Comparison of ENCODE assay signal across 14 cellular contexts in the genomic region with DNA sequence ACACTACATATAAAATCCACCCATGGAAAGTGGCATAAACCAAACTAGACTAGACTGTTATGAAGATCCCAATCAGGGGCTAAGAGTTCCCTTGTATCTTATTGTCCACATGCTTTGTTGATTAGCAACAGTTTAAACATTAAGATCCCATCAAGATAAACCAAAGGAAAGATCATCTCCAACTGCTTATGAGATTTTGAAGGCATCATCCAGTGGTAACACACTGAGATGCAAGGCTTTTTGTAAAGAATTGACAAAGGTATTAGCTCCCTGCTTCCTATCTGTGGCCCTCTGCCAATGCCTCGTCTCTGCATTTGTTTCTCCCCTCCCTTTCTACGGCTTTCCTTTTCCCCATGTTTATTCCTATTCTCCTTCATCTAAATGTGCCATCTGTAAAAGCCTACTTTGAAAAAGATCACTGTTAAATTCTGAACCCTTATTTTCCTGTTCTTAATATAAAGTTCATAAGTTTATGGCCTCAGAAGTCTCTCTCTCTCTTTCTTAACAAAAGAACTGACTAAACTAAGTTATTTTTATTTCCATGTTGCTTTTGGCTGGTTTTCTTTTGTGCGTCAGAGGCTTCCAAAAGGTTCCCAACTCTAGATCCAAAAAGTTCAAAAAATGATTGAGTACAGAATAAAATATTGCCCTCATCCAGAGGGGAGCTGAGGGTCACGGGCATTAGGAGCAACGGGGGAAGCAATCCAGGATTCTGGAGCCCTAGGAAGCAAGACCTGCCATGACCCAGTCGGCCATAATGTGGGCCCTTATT. TPM values are rescaled to one million over a fixed set of nuclear protein-coding genes. Genes with fewer than 3 reads are reported as not detected.
DNase-seq lines count a peak whose midpoint lies in the region; ATAC-seq, FAIRE-seq and TF ChIP-seq lines count a peak whose summit lies in the region.
"Had no signal": no experiment of that assay in that cellular context is flagged by ENCODE, and none has a peak within 500 bp of the region (broad histone marks: within the 10 kb centered on the region; RNA-seq: fewer than 3 reads in every experiment).

No MANE protein-coding gene starts in this region.

- ATAC-seq in activated T-cell treated with anti-CD3 and anti-CD28 coated beads, Interleukin-2, amount 50 U/mL, for 72 hours (replicated peaks in 1 of 2), result no peak
- no peak for ATAC-seq in HG02884 (IDR thresholded peaks at IDR 0.05; ENCODE audit: unreplicated experiment)

- DNase-seq in NCI-H460 (ENCODE audit: extremely low read depth, low read depth) (peak; percentile 57), dermis blood vessel endothelial cell (peak; percentile 79), kidney (no peak), NOMO-1 (lab: John Stamatoyannopoulos, UW; ENCODE audit: unreplicated experiment in 2 of 2) (no peak), SKM-1 treated with dmso at 0.1 percent for 144 hours (lab: John Stamatoyannopoulos, UW; ENCODE audit: unreplicated experiment) (no peak)
- no peak for DNase-seq in activated T-cell treated with anti-CD3 and anti-CD28 coated beads, Interleukin-2, amount 50 U/mL, for 72 hours
- DNase-seq: activated CD4-positive, CD25-positive, alpha-beta regulatory T cell; activated T-cell treated with anti-CD3 and anti-CD28 coated beads, Interleukin-2, amount 50 U/mL, for 48 hours; CD4-positive, alpha-beta T cell; NCI-H2171 treated with DMSO at 0.1 percent for 48 hours; stimulated activated CD4-positive, alpha-beta T cell treated with anti-CD3 and anti-CD28 coated beads, Interleukin-4, amount 100 ng/mL, for 4 hours had no signal

- H3K27ac Mint-ChIP-seq in activated T-cell treated with anti-CD3 and anti-CD28 coated beads, Interleukin-2, amount 50 U/mL, for 72 hours, result no peak overlapping the region
- H3K27ac Mint-ChIP-seq: CD4-positive, alpha-beta T cell had no signal

- H3K4me3 ChIP-seq in kidney (ENCODE audit: low read length in 2 of 2) (no peak overlapping the region), stomach smooth muscle (ENCODE audit: low read length in 2 of 2) (no peak overlapping the region)

- H3K9me3 Mint-ChIP-seq in activated T-cell treated with anti-CD3 and anti-CD28 coated beads, Interleukin-2, amount 50 U/mL, for 72 hours, result no peaks in the 10 kb centered on the region
- H3K9me3 Mint-ChIP-seq: CD4-positive, alpha-beta T cell; dendritic cell treated with granulocyte-macrophage colony-stimulating factor and Interleukin-4, amounts not matched to agents 40 ng/mL and 50 ng/mL, for 4 days had no signal

- intact Hi-C loops in kidney (cut with DNase I), result no loop called here

- peaks cover 31% of the 10 kb centered on the region for H3K27me3 Mint-ChIP-seq in activated T-cell treated with anti-CD3 and anti-CD28 coated beads, Interleukin-2, amount 50 U/mL, for 72 hours (ENCODE audit: low read depth)
- H3K27me3 Mint-ChIP-seq: dendritic cell treated with granulocyte-macrophage colony-stimulating factor and Interleukin-4, amounts not matched to agents 40 ng/mL and 50 ng/mL, for 4 days had no signal

- no peak for TF ChIP-seq CTCF in kidney (IDR thresholded peaks at IDR 0.05; ENCODE audit: borderline replicate concordance, extremely low read depth, insufficient read depth)

- no peaks in the 10 kb centered on the region for H3K36me3 ChIP-seq in kidney (ENCODE audit: control insufficient read depth in 1 of 2, insufficient read depth in 2 of 2, low read length in 2 of 2)
- H3K36me3 ChIP-seq in stomach smooth muscle (ENCODE audit: control insufficient read depth in 2 of 2, insufficient read depth in 2 of 2, low read length in 2 of 2), result no peaks in the 10 kb centered on the region

- H3K4me1 ChIP-seq in kidney (ENCODE audit: control insufficient read depth in 1 of 2, insufficient read depth in 1 of 2, low read depth in 1 of 2, low read length in 2 of 2), result peaks cover 0 to 4% of the 10 kb centered on the region in 2 donors
- H3K4me1 ChIP-seq in stomach smooth muscle (ENCODE audit: control insufficient read depth, insufficient read depth, low read length), result peaks cover 6% of the 10 kb centered on the region

- no peaks in the 10 kb centered on the region for H3K9me3 ChIP-seq in kidney (ENCODE audit: control insufficient read depth in 1 of 2, low read length in 2 of 2)
- H3K9me3 ChIP-seq in stomach smooth muscle (ENCODE audit: control insufficient read depth in 2 of 2, low read length in 2 of 2), result no peaks in the 10 kb centered on the region

- H3K27ac ChIP-seq in kidney (ENCODE audit: low read depth in 2 of 2, low read length in 2 of 2) (peak overlapping the region; percentile 58 to 77), stomach smooth muscle (ENCODE audit: low read length) (peak overlapping the region; percentile 46)

- H3K27me3 ChIP-seq in stomach smooth muscle (ENCODE audit: control insufficient read depth in 1 of 2, insufficient read depth in 2 of 2, low read length in 2 of 2), result no peaks in the 10 kb centered on the region

- no peak for FAIRE-seq in kidney (lab: Jason Lieb, UNC)

- H3K4me1 Mint-ChIP-seq in activated T-cell treated with anti-CD3 and anti-CD28 coated beads, Interleukin-2, amount 50 U/mL, for 72 hours (ENCODE audit: low read depth), result peaks cover 14% of the 10 kb centered on the region

- H3K9ac ChIP-seq in kidney (ENCODE audit: low read length in 2 of 2) (peak overlapping the region in 1 of 2 donors; percentile 20), stomach smooth muscle (ENCODE audit: low read length in 2 of 2) (no peak overlapping the region)

- no peaks in the 10 kb centered on the region for H3K36me3 Mint-ChIP-seq in activated T-cell treated with anti-CD3 and anti-CD28 coated beads, Interleukin-2, amount 50 U/mL, for 72 hours (ENCODE audit: insufficient read depth in 2 of 2)

- no peak overlapping the region for H3K4me3 Mint-ChIP-seq in activated T-cell treated with anti-CD3 and anti-CD28 coated beads, Interleukin-2, amount 50 U/mL, for 72 hours
- H3K4me3 Mint-ChIP-seq: CD4-positive, alpha-beta T cell; dendritic cell treated with granulocyte-macrophage colony-stimulating factor and Interleukin-4, amounts not matched to agents 40 ng/mL and 50 ng/mL, for 4 days had no signal

RNA-seq across cellular contexts. Expression of a gene that starts 5.5 kb away (rescaled TPM):
- total RNA-seq in NCI-H460 (2014; rRNA removed; shearing (Covaris generic)), result 27.9 and 33.5 TPM in 2 replicates
- polyA plus RNA-seq in NCI-H460 (2014; cell fraction: nucleus; rRNA removed), result 17.0 and 25.4 TPM in 2 replicates
- total RNA-seq in dermis blood vessel endothelial cell (66.2 and 88.7 TPM in 2 replicates), kidney (24.3 TPM)
- polyA plus RNA-seq in kidney (ENCODE audit: insufficient read depth, low read depth, low replicate concordance), result 11.2 TPM
- 1 to 10 TPM in 1 of 2 donors, under 1 TPM in 1; 0.65 to 4.1 TPM for total RNA-seq in activated T-cell treated with anti-CD3 and anti-CD28 coated beads, Interleukin-2, amount 50 U/mL, for 72 hours

RNA-seq across cellular contexts. Expression of a gene that starts 38.3 kb away (rescaled TPM):
- total RNA-seq in NCI-H460 (2014; rRNA removed; shearing (Covaris generic)), result not detected in 2 replicates
- polyA plus RNA-seq in NCI-H460 (2014; cell fraction: nucleus; rRNA removed), result not detected in 2 replicates
- total RNA-seq in dermis blood vessel endothelial cell (not detected in 2 replicates), kidney (not detected)
- polyA plus RNA-seq in kidney (ENCODE audit: insufficient read depth, low read depth, low replicate concordance), result not detected
- not detected for total RNA-seq in activated T-cell treated with anti-CD3 and anti-CD28 coated beads, Interleukin-2, amount 50 U/mL, for 72 hours
- total RNA-seq: CD4-positive, alpha-beta T cell had no signal

Comparison
In these comparisons a context has a peak if more than half of its experiments do, and no peak if none do; other contexts are left out.
1. DNase-seq: peak in NCI-H460 (single experiment) and dermis blood vessel endothelial cell (single experiment); none in kidney (single experiment), activated T-cell treated with anti-CD3 and anti-CD28 coated beads, Interleukin-2, amount 50 U/mL, for 72 hours (0 of 2), NOMO-1 (0 of 2) and SKM-1 treated with dmso at 0.1 percent for 144 hours (single experiment).